ENCODE assay signal across 10 cellular contexts in genomic region chr21:45874716-45875415, GRCh38.
DNase-seq lines count a peak whose midpoint lies in the region; ATAC-seq lines count a peak whose summit lies in the region.
"Had no signal": no experiment of that assay in that cellular context is flagged by ENCODE, and none has a peak within 500 bp of the region (broad histone marks: within the 10 kb centered on the region; RNA-seq: fewer than 3 reads in every experiment).

No MANE protein-coding gene starts in this region.

- no peak overlapping the region for H3K27ac Mint-ChIP-seq in stimulated activated memory B cell treated with anti-CD40 and anti-IgM and Interleukin-4, amounts not matched to agents 10 μg/mL and 1 μg/mL and 100 μg/mL, for 72 hours

- H3K9me3 Mint-ChIP-seq in stimulated activated memory B cell treated with anti-CD40 and anti-IgM and Interleukin-4, amounts not matched to agents 10 μg/mL and 1 μg/mL and 100 μg/mL, for 72 hours, result no peaks in the 10 kb centered on the region

- ATAC-seq in left cardiac atrium (peak; percentile 56 to 78), HG02981 (IDR thresholded peaks at IDR 0.05; ENCODE audit: unreplicated experiment) (no peak), HG02763 (IDR thresholded peaks at IDR 0.05; ENCODE audit: unreplicated experiment) (no peak)
- ATAC-seq in stimulated activated memory B cell treated with anti-CD40 and anti-IgM and Interleukin-4, amounts not matched to agents 10 μg/mL and 1 μg/mL and 100 μg/mL, for 72 hours, result no peak

- peaks cover 57% of the 10 kb centered on the region for H3K27me3 Mint-ChIP-seq in stimulated activated memory B cell treated with anti-CD40 and anti-IgM and Interleukin-4, amounts not matched to agents 10 μg/mL and 1 μg/mL and 100 μg/mL, for 72 hours

- H3K36me3 Mint-ChIP-seq in stimulated activated memory B cell treated with anti-CD40 and anti-IgM and Interleukin-4, amounts not matched to agents 10 μg/mL and 1 μg/mL and 100 μg/mL, for 72 hours, result no peaks in the 10 kb centered on the region

- peak overlapping the region in 12 of 21 experiments; percentile 20 to 84 (median 54) for H3K27ac ChIP-seq in skin epidermis
- H3K27ac ChIP-seq: 22Rv1 had no signal

- peak; percentile 18 to 66 for DNase-seq in NCI-H524 (lab: John Stamatoyannopoulos, UW)
- DNase-seq in NCI-H524 treated with DMSO at 0.1 percent for 48 hours (lab: John Stamatoyannopoulos, UW), result no peak
- DNase-seq in T1000 (lab: John Stamatoyannopoulos, UW), result peak; percentile 88
- peak; percentile 75 for DNase-seq in left cardiac atrium
- DNase-seq: NCI-H1092 treated with DMSO at 0.1 percent for 48 hours had no signal

- no peak overlapping the region for H3K4me3 Mint-ChIP-seq in stimulated activated memory B cell treated with anti-CD40 and anti-IgM and Interleukin-4, amounts not matched to agents 10 μg/mL and 1 μg/mL and 100 μg/mL, for 72 hours

- H3K4me3 ChIP-seq in skin epidermis, result no peak overlapping the region

- intact Hi-C loops in left cardiac atrium (cut with DNase I), result no loop called here

- H3K4me1 Mint-ChIP-seq in stimulated activated memory B cell treated with anti-CD40 and anti-IgM and Interleukin-4, amounts not matched to agents 10 μg/mL and 1 μg/mL and 100 μg/mL, for 72 hours, result peaks cover 8% of the 10 kb centered on the region

Comparison
In these comparisons a context has a peak if more than half of its experiments do, and no peak if none do; other contexts are left out.
1. ATAC-seq: peak in left cardiac atrium (2 of 2); none in HG02981 (single experiment), stimulated activated memory B cell treated with anti-CD40 and anti-IgM and Interleukin-4, amounts not matched to agents 10 μg/mL and 1 μg/mL and 100 μg/mL, for 72 hours (single experiment) and HG02763 (single experiment).